8 cellular contexts compared by ENCODE assay signal in genomic region chr1:32962248-32962896, GRCh38. TPM values are rescaled to one million over a fixed set of nuclear protein-coding genes. Genes with fewer than 3 reads are reported as not detected.
A peak's percentile ranks its signal among the peaks of the same experiment; 100 is the strongest.
DNase-seq lines count a peak whose midpoint lies in the region; ATAC-seq and TF ChIP-seq lines count a peak whose summit lies in the region.

No MANE protein-coding gene starts in this region.

- WGBS in heart left ventricle, 4 donors, result 53 to 65% (median 59%) methylated on average over 6 of the region's 6 CpGs
- 59% methylated on average over 6 of the region's 6 CpGs for WGBS in esophagus muscularis mucosa
- 62 to 70% (median 69%) methylated on average over 6 of the region's 6 CpGs for WGBS in psoas muscle, 3 donors

- H3K36me3 ChIP-seq in heart left ventricle (peaks cover 0 to 10% (median 0%) of the 10 kb centered on the region in 9 donors), Peyer's patch (no peaks in the 10 kb centered on the region), esophagus muscularis mucosa (peaks cover 0 to 3% (median 0%) of the 10 kb centered on the region in 4 donors), psoas muscle (ENCODE audit: insufficient read depth in 1 of 2, low read depth in 1 of 2) (no peaks in the 10 kb centered on the region)

- H3K4me1 ChIP-seq in heart left ventricle (peaks cover 4 to 61% (median 31%) of the 10 kb centered on the region in 12 donors), Peyer's patch (peaks cover 0 to 25% (median 10%) of the 10 kb centered on the region in 4 donors), esophagus muscularis mucosa (peaks cover 20 to 46% (median 37%) of the 10 kb centered on the region in 4 donors), psoas muscle (peaks cover 33% of the 10 kb centered on the region)

- H3K9me3 ChIP-seq in heart left ventricle (no peaks in the 10 kb centered on the region), Peyer's patch (no peaks in the 10 kb centered on the region), esophagus muscularis mucosa (no peaks in the 10 kb centered on the region), psoas muscle (no peaks in the 10 kb centered on the region)

- H3K27ac ChIP-seq in heart left ventricle (peak overlapping the region in 3 of 12 donors; percentile 92 to 96 (median 95)), Peyer's patch (peak overlapping the region; percentile 78 to 97 (median 94)), esophagus muscularis mucosa (replicated peaks in 1 of 4) (peak overlapping the region in 3 of 4 donors; percentile 8 to 42 (median 39)), psoas muscle (no peak overlapping the region)

- no peak for TF ChIP-seq EP300 in esophagus muscularis mucosa (IDR thresholded peaks at IDR 0.05)

- peak overlapping the region in 11 of 12 donors; percentile 7 to 99 (median 95) for H3K4me3 ChIP-seq in heart left ventricle
- peak overlapping the region; percentile 87 to 100 (median 95) for H3K4me3 ChIP-seq in Peyer's patch
- peak overlapping the region; percentile 68 to 93 (median 87) for H3K4me3 ChIP-seq in esophagus muscularis mucosa
- H3K4me3 ChIP-seq in psoas muscle, result peak overlapping the region; percentile 98

- H3K27me3 ChIP-seq in heart left ventricle, result no peaks in the 10 kb centered on the region
- no peaks in the 10 kb centered on the region for H3K27me3 ChIP-seq in Peyer's patch
- no peaks in the 10 kb centered on the region for H3K27me3 ChIP-seq in esophagus muscularis mucosa
- H3K27me3 ChIP-seq in psoas muscle (ENCODE audit: insufficient read depth in 3 of 3, low read length in 2 of 3), result peaks cover 0 to 6% (median 0%) of the 10 kb centered on the region in 3 donors

- DNase-seq in heart left ventricle (no peak), Right ventricle myocardium superior (no peak), Peyer's patch (no peak), esophagus muscularis mucosa (ENCODE audit: extremely low spot score) (no peak), psoas muscle (no peak), 8988T (no peak), Ammon's horn (ENCODE audit: low spot score) (no peak)

- intact Hi-C loops in heart left ventricle (cut with DNase I), result loop anchor here in 5 of 10 donors (5.0 to 10.0 kb wide), 4 partner anchors 45 to 75 kb away; partner anchors contain the start of gene AK2 (in 2 of the 5)
- intact Hi-C loops in Right ventricle myocardium superior (cut with DNase I), result no loop called here
- intact Hi-C loops in esophagus muscularis mucosa (cut with DNase I), result no loop called here
- intact Hi-C loops in psoas muscle (cut with DNase I), result no loop called here

- TF ChIP-seq CTCF in heart left ventricle (IDR thresholded peaks at IDR 0.05), result no peak
- no peak for TF ChIP-seq CTCF in Peyer's patch (IDR thresholded peaks at IDR 0.05)
- no peak for TF ChIP-seq CTCF in esophagus muscularis mucosa (IDR thresholded peaks at IDR 0.05)
- TF ChIP-seq CTCF in psoas muscle (IDR thresholded peaks at IDR 0.05), result no peak

- TF ChIP-seq POLR2A in heart left ventricle (IDR thresholded peaks at IDR 0.05) (no peak), Peyer's patch (IDR thresholded peaks at IDR 0.05) (no peak), esophagus muscularis mucosa (IDR thresholded peaks at IDR 0.05; ENCODE audit: low read depth) (no peak)

- ATAC-seq in heart left ventricle, result no peak
- no peak for ATAC-seq in Right ventricle myocardium superior (ENCODE audit: poor library complexity)
- no peak for ATAC-seq in psoas muscle
- no peak for ATAC-seq in HG03045 (IDR thresholded peaks at IDR 0.05; ENCODE audit: unreplicated experiment)

RNA-seq across cellular contexts. Expression of gene RNF19B, which starts 2.2 kb away (rescaled TPM):
- total RNA-seq in heart left ventricle (10 to 100 TPM in 8 of 9 donors, 1 to 10 TPM in 1; 10.0 to 42.5 (median 15.2) TPM), Right ventricle myocardium superior (14.3 TPM), Peyer's patch (10 to 100 TPM; 28.1 to 62.1 (median 54.6) TPM), esophagus muscularis mucosa (10 to 100 TPM; 16.2 to 32.3 (median 22.7) TPM), psoas muscle (10 to 100 TPM; 13.1 to 23.4 (median 18.9) TPM)
- polyA plus RNA-seq in heart left ventricle (10 to 100 TPM in 1 of 2 donors, 1 to 10 TPM in 1; 1.5 to 15.2 TPM), psoas muscle (10 to 100 TPM; 10.4 to 32.5 (median 15.9) TPM)
